ENCODE assay signal across 8 cellular contexts in genomic region chr18:13566941-13567762, GRCh38.
DNase-seq lines count a peak whose midpoint lies in the region; TF ChIP-seq lines count a peak whose summit lies in the region.

No MANE protein-coding gene starts in this region.

- no peaks in the 10 kb centered on the region for H3K36me3 Mint-ChIP-seq in glutamatergic neuron (ENCODE audit: unreplicated experiment)

- H3K4me3 Mint-ChIP-seq in glutamatergic neuron (ENCODE audit: unreplicated experiment): no peak overlapping the region

- H3K27ac Mint-ChIP-seq in glutamatergic neuron (ENCODE audit: unreplicated experiment): no peak overlapping the region

- peak; percentile 62 for DNase-seq in H7
- DNase-seq in NOMO-1 treated with DMSO at 0.1 percent for 48 hours (lab: John Stamatoyannopoulos, UW; ENCODE audit: unreplicated experiment): peak; percentile 73
- no peak for DNase-seq in epithelial cell of prostate (ENCODE audit: low read depth, low spot score)
- DNase-seq in retina: peak; percentile 51
- no peak for DNase-seq in NCI-H510A (lab: John Stamatoyannopoulos, UW)
- no peak for DNase-seq in glutamatergic neuron
- DNase-seq in SKM-1 treated with dmso at 0.1 percent for 144 hours (lab: John Stamatoyannopoulos, UW; ENCODE audit: unreplicated experiment): no peak

- peak overlapping the region; percentile 66 for H3K27ac ChIP-seq in epithelial cell of prostate

- H3K27me3 ChIP-seq in H7 (ENCODE audit: control insufficient read depth, insufficient read depth, low read length): no peaks in the 10 kb centered on the region

- peak; percentile 55 for TF ChIP-seq POLR2A in GM18526 (IDR thresholded peaks at IDR 0.05; ENCODE audit: extremely low read depth, insufficient read length)

- peaks cover 3% of the 10 kb centered on the region for H3K9me3 Mint-ChIP-seq in glutamatergic neuron (ENCODE audit: unreplicated experiment)

- no peak overlapping the region for H3K4me3 ChIP-seq in H7 (ENCODE audit: insufficient read depth, low read depth, low read length)

- H3K36me3 ChIP-seq in H7 (replicated peaks; ENCODE audit: control insufficient read depth, insufficient read depth, low read length): no peaks in the 10 kb centered on the region

- H3K4me1 Mint-ChIP-seq in glutamatergic neuron (ENCODE audit: low read depth, unreplicated experiment): peaks cover 6% of the 10 kb centered on the region

- peaks cover 2% of the 10 kb centered on the region for H3K27me3 Mint-ChIP-seq in glutamatergic neuron (ENCODE audit: unreplicated experiment)

- no peak for TF ChIP-seq CTCF in glutamatergic neuron (IDR thresholded peaks at IDR 0.05; ENCODE audit: partially characterized antibody, unreplicated experiment)

Comparison
In these comparisons a context has a peak if more than half of its experiments do, and no peak if none do; other contexts are left out.
1. DNase-seq: peak in H7 (single experiment), NOMO-1 treated with DMSO at 0.1 percent for 48 hours (single experiment) and retina (single experiment); none in epithelial cell of prostate (single experiment), NCI-H510A (single experiment), glutamatergic neuron (single experiment) and SKM-1 treated with dmso at 0.1 percent for 144 hours (single experiment).